ENCODE assay signal across 27 cellular contexts in the genomic region with DNA sequence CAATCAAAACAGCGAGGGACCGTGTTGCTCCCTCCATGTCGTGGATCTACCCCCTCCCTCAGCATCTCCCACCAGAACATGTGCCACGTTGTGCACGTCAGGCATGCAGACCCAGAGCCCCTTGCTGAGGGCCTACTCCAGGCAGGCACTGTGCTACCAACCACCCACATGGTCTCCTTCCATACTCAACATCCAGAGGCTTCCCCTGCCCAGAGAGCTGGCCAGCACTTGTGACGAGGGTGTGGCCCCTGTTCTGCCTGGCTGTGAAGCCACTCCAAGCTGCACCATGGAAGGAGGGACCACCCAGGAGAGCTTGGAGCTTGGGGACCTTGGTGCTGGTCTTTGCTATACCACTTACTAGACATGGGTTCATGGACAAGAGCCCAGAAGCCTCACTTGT. TPM values are rescaled to one million over a fixed set of nuclear protein-coding genes. Genes with fewer than 3 reads are reported as not detected.
DNase-seq lines count a peak whose midpoint lies in the region; ATAC-seq and TF ChIP-seq lines count a peak whose summit lies in the region.
"Had no signal": no experiment of that assay in that cellular context is flagged by ENCODE, and none has a peak within 500 bp of the region (broad histone marks: within the 10 kb centered on the region; RNA-seq: fewer than 3 reads in every experiment).

No MANE protein-coding gene starts in this region.

- H3K36me3 Mint-ChIP-seq in activated T-cell treated with anti-CD3 and anti-CD28 coated beads, Interleukin-2, amount 50 U/mL, for 24 hours (ENCODE audit: low read depth), result no peaks in the 10 kb centered on the region
- H3K36me3 Mint-ChIP-seq: CD4-positive, alpha-beta memory T cell had no signal

- H3K27ac Mint-ChIP-seq in activated T-cell treated with anti-CD3 and anti-CD28 coated beads, Interleukin-2, amount 50 U/mL, for 24 hours, result no peak overlapping the region
- H3K27ac Mint-ChIP-seq: CD4-positive, alpha-beta memory T cell had no signal

- 69 to 93% methylated on average over 5 to 6 of the region's 6 CpGs for WGBS in esophagus squamous epithelium, 2 donors

- H3K4me3 ChIP-seq in esophagus squamous epithelium (no peak overlapping the region), osteoblast (ENCODE audit: insufficient read depth, low read length) (no peak overlapping the region), tibial artery (no peak overlapping the region)
- H3K4me3 ChIP-seq: BLaER1 treated with 17β-estradiol and CSF1 and Interleukin-3, amounts not matched to agents 10 nM and 100 nM; GM12878; GM23248; HAP-1 had no signal

- H3K27ac ChIP-seq in esophagus squamous epithelium, result peak overlapping the region; percentile 28 to 84 (median 61)
- no peak overlapping the region for H3K27ac ChIP-seq in osteoblast (ENCODE audit: low read depth, low read length)
- H3K27ac ChIP-seq in tibial artery, result peak overlapping the region; percentile 77 to 80
- H3K27ac ChIP-seq: 22Rv1; BLaER1 treated with 17β-estradiol and CSF1 and Interleukin-3, amounts not matched to agents 10 nM and 100 nM; GM23248; RWPE1 had no signal

- no peak for TF ChIP-seq POLR2A in esophagus squamous epithelium (IDR thresholded peaks at IDR 0.05)

- H3K9me3 Mint-ChIP-seq in activated T-cell treated with anti-CD3 and anti-CD28 coated beads, Interleukin-2, amount 50 U/mL, for 24 hours, result no peaks in the 10 kb centered on the region

- H3K27me3 Mint-ChIP-seq in activated T-cell treated with anti-CD3 and anti-CD28 coated beads, Interleukin-2, amount 50 U/mL, for 24 hours, result peaks cover 31% of the 10 kb centered on the region

- no peak for ATAC-seq in activated CD4-positive, CD25-positive, alpha-beta regulatory T cell treated with anti-CD3 and anti-CD28 coated beads, Interleukin-2, amount 50 U/mL, for 24 hours
- no peak for ATAC-seq in GM21447 (IDR thresholded peaks at IDR 0.05; ENCODE audit: unreplicated experiment)

- H3K79me2 ChIP-seq in osteoblast (ENCODE audit: insufficient read depth, low read length), result no peaks in the 10 kb centered on the region

- H2AFZ ChIP-seq in osteoblast (ENCODE audit: low read length), result no peak overlapping the region
- H2AFZ ChIP-seq: GM23248 had no signal

- no peak overlapping the region for H3K4me3 Mint-ChIP-seq in activated T-cell treated with anti-CD3 and anti-CD28 coated beads, Interleukin-2, amount 50 U/mL, for 24 hours
- H3K4me3 Mint-ChIP-seq: CD4-positive, alpha-beta memory T cell had no signal

- peaks cover 0 to 41% (median 5%) of the 10 kb centered on the region in 3 donors for H3K4me1 ChIP-seq in esophagus squamous epithelium
- H3K4me1 ChIP-seq in osteoblast (ENCODE audit: insufficient read depth, low read length), result no peaks in the 10 kb centered on the region
- peaks cover 0 to 68% (median 27%) of the 10 kb centered on the region in 4 donors for H3K4me1 ChIP-seq in tibial artery
- H3K4me1 ChIP-seq: BLaER1 treated with 17β-estradiol and CSF1 and Interleukin-3, amounts not matched to agents 10 nM and 100 nM; Caco-2; HAP-1 had no signal

- H3K4me1 Mint-ChIP-seq in activated T-cell treated with anti-CD3 and anti-CD28 coated beads, Interleukin-2, amount 50 U/mL, for 24 hours (ENCODE audit: low read depth), result no peaks in the 10 kb centered on the region
- H3K4me1 Mint-ChIP-seq: CD4-positive, alpha-beta memory T cell had no signal

- no peak overlapping the region for H3K4me2 ChIP-seq in osteoblast (ENCODE audit: insufficient read depth, low read length)
- H3K4me2 ChIP-seq: BLaER1 treated with 17β-estradiol and CSF1 and Interleukin-3, amounts not matched to agents 10 nM and 100 nM had no signal

- intact Hi-C loops in esophagus squamous epithelium (cut with DNase I), result no loop called here
- intact Hi-C loops in tibial artery (cut with DNase I; ENCODE audit: low total_unique reads), result loop anchor here (10.0 kb wide), 1 partner anchor 72 kb away; no protein-coding TSS in a partner anchor

- no peaks in the 10 kb centered on the region for H3K27me3 ChIP-seq in esophagus squamous epithelium
- H3K27me3 ChIP-seq in osteoblast (ENCODE audit: insufficient read depth, low read length), result no peaks in the 10 kb centered on the region
- no peaks in the 10 kb centered on the region for H3K27me3 ChIP-seq in tibial artery
- H3K27me3 ChIP-seq: BLaER1 treated with 17β-estradiol and CSF1 and Interleukin-3, amounts not matched to agents 10 nM and 100 nM had no signal

- TF ChIP-seq CTCF in esophagus squamous epithelium (IDR thresholded peaks at IDR 0.05) (no peak), osteoblast (IDR thresholded peaks at IDR 0.05; ENCODE audit: extremely low read depth, low read depth, low read length) (no peak), tibial artery (IDR thresholded peaks at IDR 0.05) (no peak)

- no peaks in the 10 kb centered on the region for H3K36me3 ChIP-seq in esophagus squamous epithelium
- H3K36me3 ChIP-seq in osteoblast (ENCODE audit: insufficient read depth, low read length), result no peaks in the 10 kb centered on the region
- no peaks in the 10 kb centered on the region for H3K36me3 ChIP-seq in tibial artery
- H3K36me3 ChIP-seq: BLaER1 treated with 17β-estradiol and CSF1 and Interleukin-3, amounts not matched to agents 10 nM and 100 nM; HAP-1 had no signal

- H3K9me3 ChIP-seq in esophagus squamous epithelium, result no peaks in the 10 kb centered on the region
- no peaks in the 10 kb centered on the region for H3K9me3 ChIP-seq in osteoblast (ENCODE audit: low read depth, low read length)
- H3K9me3 ChIP-seq in tibial artery, result no peaks in the 10 kb centered on the region
- H3K9me3 ChIP-seq: BLaER1 treated with 17β-estradiol and CSF1 and Interleukin-3, amounts not matched to agents 10 nM and 100 nM; Caco-2; HAP-1 had no signal

- H4K20me1 ChIP-seq in osteoblast (ENCODE audit: insufficient read depth, low read length), result no peaks in the 10 kb centered on the region
- H4K20me1 ChIP-seq: BLaER1 treated with 17β-estradiol and CSF1 and Interleukin-3, amounts not matched to agents 10 nM and 100 nM had no signal

- peak; percentile 21 for DNase-seq in activated CD8-positive, alpha-beta memory T cell treated with anti-CD3 and anti-CD28 coated beads for 24 hours
- no peak for DNase-seq in activated CD8-positive, alpha-beta memory T cell treated with anti-CD3 and anti-CD28 coated beads, Interleukin-2, amount 50 U/mL, for 4 hours
- DNase-seq in esophagus squamous epithelium (lab: John Stamatoyannopoulos, UW), result no peak
- peak; percentile 34 for DNase-seq in osteoblast (ENCODE audit: insufficient read length, low spot score, missing footprints)
- DNase-seq in tibial artery, result no peak
- DNase-seq in activated T-cell treated with anti-CD3 and anti-CD28 coated beads, Interleukin-2, amount 50 U/mL, for 24 hours, result no peak
- DNase-seq: Caco-2; CD4-positive, alpha-beta memory T cell; DMS 273 treated with DMSO at 0.1 percent for 48 hours; DND-41; MM.1S; NCI-H1048; NCI-H1417 treated with DMSO at 0.1 percent for 48 hours; NCI-H187 treated with DMSO at 0.1 percent for 48 hours; NCI-H2107; NCI-H446 treated with DMSO at 0.1 percent for 48 hours; NCI-H748 treated with DMSO at 0.1 percent for 48 hours; SIG-M5 had no signal

RNA-seq across cellular contexts. Expression of a gene that starts 40.5 kb away (rescaled TPM):
- total RNA-seq in esophagus squamous epithelium, result 10 to 100 TPM in 1 of 4 donors, 1 to 10 TPM in 2, under 1 TPM in 1; 0.83 to 10.3 (median 2.0) TPM
- total RNA-seq in osteoblast, result 0.36 TPM in 1 of 2 replicates, not detected in the other
- total RNA-seq: GM23248, HT1080 had no signal

Comparison
In these comparisons a context has a peak if more than half of its experiments do, and no peak if none do; other contexts are left out.
1. DNase-seq: peak in activated CD8-positive, alpha-beta memory T cell treated with anti-CD3 and anti-CD28 coated beads for 24 hours (single experiment) and osteoblast (single experiment); none in activated CD8-positive, alpha-beta memory T cell treated with anti-CD3 and anti-CD28 coated beads, Interleukin-2, amount 50 U/mL, for 4 hours (single experiment), esophagus squamous epithelium (single experiment), tibial artery (0 of 2) and activated T-cell treated with anti-CD3 and anti-CD28 coated beads, Interleukin-2, amount 50 U/mL, for 24 hours (single experiment).